11 cellular contexts compared by ENCODE assay signal in the genomic region with DNA sequence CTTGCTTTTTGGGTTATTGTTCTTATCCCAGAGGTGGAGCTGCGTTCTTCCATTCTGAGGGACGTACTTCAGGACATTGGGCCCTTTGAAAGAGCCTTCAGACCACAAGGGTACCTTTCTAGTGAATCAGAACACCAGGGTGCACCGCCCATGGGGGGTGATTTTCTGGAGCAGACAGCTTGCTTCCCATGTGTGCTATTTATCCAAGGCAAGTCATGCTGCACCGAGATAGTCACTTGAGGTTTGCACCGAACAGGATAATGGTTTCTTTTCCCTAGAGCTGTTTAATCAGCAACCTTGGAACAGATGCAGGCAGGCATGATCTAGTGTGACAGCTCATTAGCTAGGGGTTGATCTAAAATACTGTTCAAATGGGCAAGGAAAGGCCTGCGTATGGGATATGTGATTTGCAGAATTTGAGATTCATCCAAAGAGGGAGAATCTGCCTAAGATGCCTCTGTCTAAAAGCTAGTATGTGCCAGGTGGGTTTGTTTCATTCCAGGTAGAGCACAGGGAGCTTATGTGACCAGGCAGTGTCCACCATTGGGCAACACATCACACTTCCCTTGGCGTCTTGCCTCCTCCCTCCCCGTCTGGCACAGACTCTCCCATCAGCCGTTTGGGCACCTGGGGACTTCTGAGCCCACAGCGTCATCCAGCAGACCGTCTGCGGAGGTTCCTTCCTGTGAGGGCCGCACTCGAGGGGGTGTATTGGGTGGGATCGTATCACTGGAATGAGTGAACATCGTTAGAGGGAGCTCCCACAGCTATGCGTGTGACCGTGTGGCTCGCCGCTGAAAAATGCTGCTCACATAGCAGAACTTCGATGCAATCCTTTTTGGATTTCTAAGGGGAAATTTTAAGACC. TPM values are rescaled to one million over a fixed set of nuclear protein-coding genes. Genes with fewer than 3 reads are reported as not detected.
DNase-seq lines count a peak whose midpoint lies in the region; ATAC-seq and TF ChIP-seq lines count a peak whose summit lies in the region.
"Had no signal": no experiment of that assay in that cellular context is flagged by ENCODE, and none has a peak within 500 bp of the region (broad histone marks: within the 10 kb centered on the region; RNA-seq: fewer than 3 reads in every experiment).

No MANE protein-coding gene starts in this region.

- H3K27ac Mint-ChIP-seq in nephron progenitor cell, result peak overlapping the region; percentile 81
- H3K27ac Mint-ChIP-seq in activated T-helper 2 cell treated with anti-CD3 and anti-CD28 coated beads, Interferon-gamma antibody, Interleukin-2, Interleukin-4, amounts not matched to agents 10 μg/mL and 5 μg/mL and 100 μg/mL, durations not matched to agents 14 hours and 24 hours and 36 hours, result no peak overlapping the region
- H3K27ac Mint-ChIP-seq in stimulated activated effector memory CD8-positive, alpha-beta T cell treated with anti-CD3 and anti-CD28 coated beads, Interleukin-12 subunit alpha, Interleukin-12 subunit beta, amount 100 ng/mL, for 72 hours, result no peak overlapping the region

- H3K9me3 Mint-ChIP-seq in nephron progenitor cell, result no peaks in the 10 kb centered on the region
- H3K9me3 Mint-ChIP-seq in activated T-helper 2 cell treated with anti-CD3 and anti-CD28 coated beads, Interferon-gamma antibody, Interleukin-2, Interleukin-4, amounts not matched to agents 10 μg/mL and 5 μg/mL and 100 μg/mL, durations not matched to agents 14 hours and 24 hours and 36 hours, result no peaks in the 10 kb centered on the region
- H3K9me3 Mint-ChIP-seq in stimulated activated effector memory CD8-positive, alpha-beta T cell treated with anti-CD3 and anti-CD28 coated beads, Interleukin-12 subunit alpha, Interleukin-12 subunit beta, amount 100 ng/mL, for 72 hours, result no peaks in the 10 kb centered on the region
- H3K9me3 Mint-ChIP-seq: CD14-positive monocyte had no signal

- no peak overlapping the region; the same call in 1 of the 2 replicates for H3K4me3 ChIP-seq in AG04449 (ENCODE audit: low read depth, low read length)
- no peak overlapping the region for H3K4me3 ChIP-seq in esophagus (ENCODE audit: low read depth in 1 of 2, low read length in 2 of 2)

- peaks cover 6 to 29% of the 10 kb centered on the region in 2 donors for H3K36me3 ChIP-seq in esophagus (ENCODE audit: control insufficient read depth in 2 of 2, insufficient read depth in 2 of 2, low read length in 1 of 2)

- H3K4me3 Mint-ChIP-seq in nephron progenitor cell, result no peak overlapping the region
- no peak overlapping the region for H3K4me3 Mint-ChIP-seq in activated T-helper 2 cell treated with anti-CD3 and anti-CD28 coated beads, Interferon-gamma antibody, Interleukin-2, Interleukin-4, amounts not matched to agents 10 μg/mL and 5 μg/mL and 100 μg/mL, durations not matched to agents 14 hours and 24 hours and 36 hours (ENCODE audit: low read depth)
- no peak overlapping the region for H3K4me3 Mint-ChIP-seq in stimulated activated effector memory CD8-positive, alpha-beta T cell treated with anti-CD3 and anti-CD28 coated beads, Interleukin-12 subunit alpha, Interleukin-12 subunit beta, amount 100 ng/mL, for 72 hours
- H3K4me3 Mint-ChIP-seq: CD14-positive monocyte had no signal

- H3K4me1 Mint-ChIP-seq in nephron progenitor cell, result peaks cover 61% of the 10 kb centered on the region
- no peaks in the 10 kb centered on the region for H3K4me1 Mint-ChIP-seq in activated T-helper 2 cell treated with anti-CD3 and anti-CD28 coated beads, Interferon-gamma antibody, Interleukin-2, Interleukin-4, amounts not matched to agents 10 μg/mL and 5 μg/mL and 100 μg/mL, durations not matched to agents 14 hours and 24 hours and 36 hours (ENCODE audit: low read depth)
- peaks cover 7% of the 10 kb centered on the region for H3K4me1 Mint-ChIP-seq in stimulated activated effector memory CD8-positive, alpha-beta T cell treated with anti-CD3 and anti-CD28 coated beads, Interleukin-12 subunit alpha, Interleukin-12 subunit beta, amount 100 ng/mL, for 72 hours

- no peaks in the 10 kb centered on the region for H3K9me3 ChIP-seq in esophagus (ENCODE audit: control insufficient read depth in 2 of 2, insufficient read depth in 1 of 2, low read depth in 1 of 2, low read length in 1 of 2)

- CTCF ChIA-PET in AG04449 (lab: Yijun Ruan, JAX), result interaction anchor here (0.5 to 2.9 kb wide), 15 partner anchors 10 to 165 kb away, joined by 3 to 34 read pairs (median 7); partner anchors contain the start of gene EXOSC2

- peak; percentile 96 for DNase-seq in AG04449 (ENCODE audit: low read depth, low spot score)
- peak; percentile 30 for DNase-seq in RKO (ENCODE audit: low spot score)
- no peak for DNase-seq in nephron progenitor cell
- DNase-seq in activated T-helper 2 cell treated with anti-CD3 and anti-CD28 coated beads, Interferon-gamma antibody, Interleukin-2, Interleukin-4, amounts not matched to agents 10 μg/mL and 5 μg/mL and 100 μg/mL, durations not matched to agents 14 hours and 24 hours and 36 hours (ENCODE audit: low spot score), result no peak
- no peak for DNase-seq in NCI-H345 (lab: John Stamatoyannopoulos, UW)
- DNase-seq in stimulated activated effector memory CD8-positive, alpha-beta T cell treated with anti-CD3 and anti-CD28 coated beads, Interleukin-12 subunit alpha, Interleukin-12 subunit beta, amount 100 ng/mL, for 72 hours (ENCODE audit: low spot score in 2 of 2), result no peak
- DNase-seq: NCI-H774 had no signal

- WGBS in esophagus, 2 donors, result 61 to 68% methylated on average over 21 of the region's 21 CpGs

- peaks cover 72% of the 10 kb centered on the region for H3K36me3 Mint-ChIP-seq in nephron progenitor cell (ENCODE audit: low read depth)
- peaks cover 6% of the 10 kb centered on the region for H3K36me3 Mint-ChIP-seq in activated T-helper 2 cell treated with anti-CD3 and anti-CD28 coated beads, Interferon-gamma antibody, Interleukin-2, Interleukin-4, amounts not matched to agents 10 μg/mL and 5 μg/mL and 100 μg/mL, durations not matched to agents 14 hours and 24 hours and 36 hours (ENCODE audit: low read depth)
- H3K36me3 Mint-ChIP-seq in stimulated activated effector memory CD8-positive, alpha-beta T cell treated with anti-CD3 and anti-CD28 coated beads, Interleukin-12 subunit alpha, Interleukin-12 subunit beta, amount 100 ng/mL, for 72 hours, result peaks cover 25% of the 10 kb centered on the region

- peaks cover 0 to 10% of the 10 kb centered on the region in 2 donors for H3K4me1 ChIP-seq in esophagus (ENCODE audit: control insufficient read depth in 2 of 2, insufficient read depth in 2 of 2, low read length in 1 of 2)

- POLR2A ChIA-PET in AG04449 (lab: Yijun Ruan, JAX), result interaction anchor here (0.5 to 2.0 kb wide), 5 partner anchors 10 to 145 kb away, joined by 3 to 24 read pairs (median 3); no protein-coding TSS in a partner anchor

- peaks cover 3% of the 10 kb centered on the region for H3K27me3 Mint-ChIP-seq in nephron progenitor cell (ENCODE audit: low read depth, poor library complexity)
- no peaks in the 10 kb centered on the region for H3K27me3 Mint-ChIP-seq in activated T-helper 2 cell treated with anti-CD3 and anti-CD28 coated beads, Interferon-gamma antibody, Interleukin-2, Interleukin-4, amounts not matched to agents 10 μg/mL and 5 μg/mL and 100 μg/mL, durations not matched to agents 14 hours and 24 hours and 36 hours (ENCODE audit: low read depth)

- TF ChIP-seq CTCF in AG04449 (IDR thresholded peaks at IDR 0.05; ENCODE audit: insufficient read depth, low read length, missing control alignments) (no peak), nephron progenitor cell (IDR thresholded peaks at IDR 0.05) (no peak)

- H3K27me3 ChIP-seq in esophagus (ENCODE audit: control insufficient read depth in 1 of 2, insufficient read depth in 2 of 2, low read length in 2 of 2), result no peaks in the 10 kb centered on the region
- H3K27me3 ChIP-seq: foreskin keratinocyte had no signal

- peak overlapping the region; percentile 0 to 11 for H3K27ac ChIP-seq in esophagus (ENCODE audit: low read depth in 2 of 2, low read length in 1 of 2)
- H3K27ac ChIP-seq: foreskin keratinocyte had no signal

- intact Hi-C loops in activated T-helper 2 cell treated with anti-CD3 and anti-CD28 coated beads, Interferon-gamma antibody, Interleukin-2, Interleukin-4, amounts not matched to agents 10 μg/mL and 5 μg/mL and 100 μg/mL, durations not matched to agents 14 hours and 24 hours and 36 hours (cut with micrococcal nuclease), result no loop called here

- ATAC-seq in GM18870 (IDR thresholded peaks at IDR 0.05; ENCODE audit: unreplicated experiment), result no peak
- no peak for ATAC-seq in stimulated activated effector memory CD8-positive, alpha-beta T cell treated with anti-CD3 and anti-CD28 coated beads, Interleukin-12 subunit alpha, Interleukin-12 subunit beta, amount 100 ng/mL, for 72 hours
- ATAC-seq: foreskin keratinocyte had no signal

RNA-seq across cellular contexts. Expression of gene ABL1, which starts 23.0 kb away (rescaled TPM):
- polyA plus RNA-seq in esophagus, result 10 to 100 TPM; 13.6 to 19.0 TPM
- total RNA-seq in activated T-helper 2 cell treated with anti-CD3 and anti-CD28 coated beads, Interferon-gamma antibody, Interleukin-2, Interleukin-4, amounts not matched to agents 10 μg/mL and 5 μg/mL and 100 μg/mL, durations not matched to agents 14 hours and 24 hours and 36 hours, result 35.5 and 36.5 TPM in 2 replicates

RNA-seq across cellular contexts. Expression of gene QRFP, which starts 38.5 kb away (rescaled TPM):
- polyA plus RNA-seq in esophagus, result under 1 TPM; 0.08 to 0.16 TPM
- not detected in 2 replicates for total RNA-seq in activated T-helper 2 cell treated with anti-CD3 and anti-CD28 coated beads, Interferon-gamma antibody, Interleukin-2, Interleukin-4, amounts not matched to agents 10 μg/mL and 5 μg/mL and 100 μg/mL, durations not matched to agents 14 hours and 24 hours and 36 hours
- total RNA-seq: foreskin keratinocyte had no signal
- polyA plus RNA-seq: foreskin keratinocyte had no signal

Comparison
In these comparisons a context has a peak if more than half of its experiments do, and no peak if none do; other contexts are left out.
1. DNase-seq: peak in AG04449 (single experiment) and RKO (single experiment); none in nephron progenitor cell (single experiment), activated T-helper 2 cell treated with anti-CD3 and anti-CD28 coated beads, Interferon-gamma antibody, Interleukin-2, Interleukin-4, amounts not matched to agents 10 μg/mL and 5 μg/mL and 100 μg/mL, durations not matched to agents 14 hours and 24 hours and 36 hours (single experiment), NCI-H345 (single experiment) and stimulated activated effector memory CD8-positive, alpha-beta T cell treated with anti-CD3 and anti-CD28 coated beads, Interleukin-12 subunit alpha, Interleukin-12 subunit beta, amount 100 ng/mL, for 72 hours (0 of 2).